ENCODE assay signal across 14 cellular contexts in the genomic region with DNA sequence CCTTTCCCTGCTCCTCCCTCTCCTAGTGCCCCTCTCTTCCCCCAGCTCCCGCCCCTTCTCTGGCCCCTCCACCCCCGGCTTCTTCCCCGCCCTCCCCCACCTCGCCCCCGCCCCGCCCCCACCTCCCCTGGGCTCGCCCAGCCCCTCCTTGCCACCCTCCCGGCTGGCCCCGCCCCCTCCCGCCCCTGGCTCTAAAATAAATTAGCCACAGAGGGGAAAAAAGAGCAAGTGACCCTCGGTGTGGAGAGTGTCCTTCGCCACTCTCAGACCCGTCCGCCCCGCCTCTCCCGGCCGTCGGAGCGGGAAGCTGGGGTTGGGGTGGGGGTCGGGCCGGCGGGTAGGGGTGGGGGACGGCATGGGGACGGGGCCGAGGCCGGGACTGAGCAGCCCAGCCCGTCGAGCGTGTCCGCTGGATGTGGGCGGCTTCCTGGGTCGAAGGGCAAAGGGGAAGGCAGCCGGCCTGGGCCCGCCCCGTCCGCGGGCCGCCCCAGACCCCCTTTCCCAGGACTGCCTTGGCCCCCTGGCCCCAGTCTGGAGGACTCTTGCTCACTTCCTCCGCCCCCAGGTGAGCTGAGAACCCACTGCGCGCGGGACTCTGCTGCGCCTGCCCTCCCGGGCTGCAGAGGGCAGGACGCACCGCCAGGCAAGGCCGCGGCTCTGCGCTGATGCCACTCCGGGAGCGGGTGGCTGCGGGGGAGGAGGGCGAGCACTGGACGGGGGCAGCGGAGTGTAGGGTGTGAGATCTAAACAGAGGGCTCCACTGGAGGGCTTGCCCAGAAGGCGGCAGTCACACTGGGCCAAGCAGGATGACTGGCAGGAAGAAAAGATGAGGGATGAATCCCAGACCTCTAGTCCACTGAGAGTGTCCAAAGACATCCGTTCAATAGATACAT. TPM values are rescaled to one million over a fixed set of nuclear protein-coding genes. Genes with fewer than 3 reads are reported as not detected.
DNase-seq lines count a peak whose midpoint lies in the region; ATAC-seq and TF ChIP-seq lines count a peak whose summit lies in the region.
"Had no signal": no experiment of that assay in that cellular context is flagged by ENCODE, and none has a peak within 500 bp of the region (broad histone marks: within the 10 kb centered on the region; RNA-seq: fewer than 3 reads in every experiment).

No MANE protein-coding gene starts in this region.

- H3K4me3 ChIP-seq in H7 (ENCODE audit: insufficient read depth, low read depth, low read length) (peak overlapping the region; percentile 63), ascending aorta (peak overlapping the region; percentile 64 to 69), sigmoid colon (peak overlapping the region in 3 of 4 donors; percentile 36 to 57 (median 49))

- no peak for TF ChIP-seq POLR2A in sigmoid colon (IDR thresholded peaks at IDR 0.05)

- peak; percentile 99 for DNase-seq in H7
- no peak for DNase-seq in ascending aorta (ENCODE audit: low spot score in 2 of 2)
- DNase-seq in kidney tubule cell (ENCODE audit: low spot score) = peak; percentile 39
- DNase-seq in sigmoid colon = no peak
- no peak for DNase-seq in NCI-H1092 treated with DMSO at 0.1 percent for 48 hours (lab: John Stamatoyannopoulos, UW)
- no peak for DNase-seq in DMS 273 (lab: John Stamatoyannopoulos, UW; ENCODE audit: unreplicated experiment)
- no peak for DNase-seq in activated CD4-positive, CD25-positive, alpha-beta regulatory T cell (lab: John Stamatoyannopoulos, UW)
- DNase-seq: activated CD8-positive, alpha-beta memory T cell treated with anti-CD3 and anti-CD28 coated beads for 24 hours; adrenal gland; COR-L47; NCI-H510A; T-cell had no signal

- TF ChIP-seq CTCF in ascending aorta (IDR thresholded peaks at IDR 0.05) (no peak), sigmoid colon (IDR thresholded peaks at IDR 0.05) (no peak)

- no peaks in the 10 kb centered on the region for H3K9me3 ChIP-seq in ascending aorta
- H3K9me3 ChIP-seq in sigmoid colon = no peaks in the 10 kb centered on the region
- H3K9me3 ChIP-seq: adrenal gland had no signal

- H3K36me3 ChIP-seq in H7 (replicated peaks; ENCODE audit: control insufficient read depth, insufficient read depth, low read length) = no peaks in the 10 kb centered on the region
- H3K36me3 ChIP-seq in ascending aorta = no peaks in the 10 kb centered on the region
- H3K36me3 ChIP-seq in sigmoid colon = no peaks in the 10 kb centered on the region
- H3K36me3 ChIP-seq: adrenal gland had no signal

- H3K27ac ChIP-seq in ascending aorta = peak overlapping the region in 1 of 2 donors; percentile 40
- peak overlapping the region; percentile 28 to 67 (median 48) for H3K27ac ChIP-seq in sigmoid colon

- TF ChIP-seq EP300 in sigmoid colon (IDR thresholded peaks at IDR 0.05) = no peak

- H3K4me1 ChIP-seq in ascending aorta = peaks cover 0 to 14% of the 10 kb centered on the region in 2 donors
- H3K4me1 ChIP-seq in sigmoid colon = peaks cover 3 to 32% (median 27%) of the 10 kb centered on the region in 4 donors

- intact Hi-C loops in ascending aorta (cut with DNase I) (no loop called here), sigmoid colon (cut with DNase I) (no loop called here)

- H3K27me3 ChIP-seq in H7 (ENCODE audit: control insufficient read depth, insufficient read depth, low read length) (peaks cover 57% of the 10 kb centered on the region), ascending aorta (peaks cover 28% of the 10 kb centered on the region), sigmoid colon (peaks cover 39 to 48% (median 46%) of the 10 kb centered on the region in 3 donors)

- WGBS in sigmoid colon, 2 donors = 30 to 59% methylated on average over 56 to 57 of the region's 57 CpGs

- no peak for ATAC-seq in GM21367 (IDR thresholded peaks at IDR 0.05; ENCODE audit: unreplicated experiment)
- ATAC-seq: T-cell had no signal

RNA-seq across cellular contexts. Expression of gene FIGNL2, which starts 0.6 kb away (rescaled TPM):
- 5.0 and 5.8 TPM in 2 replicates for total RNA-seq in H7 (2014; rRNA removed; shearing (Covaris generic))
- total RNA-seq in ascending aorta = not detected
- under 1 TPM in 2 of 4 donors, not detected in 2; 0.28 to 0.36 TPM for total RNA-seq in sigmoid colon
- polyA plus RNA-seq in sigmoid colon = under 1 TPM in 1 of 3 donors, not detected in 2; 0.36 TPM

RNA-seq across cellular contexts. Expression of gene ANKRD33, which starts 38.8 kb away (rescaled TPM):
- 0.17 and 1.6 TPM in 2 replicates for total RNA-seq in H7 (2014; rRNA removed; shearing (Covaris generic))
- total RNA-seq in ascending aorta = not detected
- not detected for total RNA-seq in sigmoid colon
- under 1 TPM in 1 of 3 donors, not detected in 2; 0.16 TPM for polyA plus RNA-seq in sigmoid colon
- total RNA-seq: T-cell had no signal
- polyA plus RNA-seq: fibroblast of lung had no signal

RNA-seq across cellular contexts. Expression of gene ACVRL1, which starts 58.2 kb away (rescaled TPM):
- total RNA-seq in H7 (2014; rRNA removed; shearing (Covaris generic)) = 0.07 and 0.33 TPM in 2 replicates
- total RNA-seq in ascending aorta = 308 TPM
- 100 to 1,000 TPM in 1 of 4 donors, 10 to 100 TPM in 3; 63.0 to 113 (median 70.9) TPM for total RNA-seq in sigmoid colon
- polyA plus RNA-seq in sigmoid colon = 10 to 100 TPM; 12.5 to 83.6 (median 24.6) TPM

Comparison
In these comparisons a context has a peak if more than half of its experiments do, and no peak if none do; other contexts are left out.
1. DNase-seq: peak in H7 (single experiment) and kidney tubule cell (single experiment); none in ascending aorta (0 of 2), sigmoid colon (single experiment), NCI-H1092 treated with DMSO at 0.1 percent for 48 hours (single experiment), DMS 273 (single experiment) and activated CD4-positive, CD25-positive, alpha-beta regulatory T cell (0 of 4).
2. RNA of gene ACVRL1, which starts 58.2 kb away (total RNA-seq): 308 TPM in ascending aorta (single experiment) and 63.0 to 113 TPM in sigmoid colon; 0.07 to 0.33 TPM in H7; every median in the first group is over 10 times any median in the second.
3. Peak in every context shown above with its lines, with median percentiles within 50 percentile points of each other: H3K4me3 ChIP-seq.